ENCODE assay signal across 12 cellular contexts in the genomic region with DNA sequence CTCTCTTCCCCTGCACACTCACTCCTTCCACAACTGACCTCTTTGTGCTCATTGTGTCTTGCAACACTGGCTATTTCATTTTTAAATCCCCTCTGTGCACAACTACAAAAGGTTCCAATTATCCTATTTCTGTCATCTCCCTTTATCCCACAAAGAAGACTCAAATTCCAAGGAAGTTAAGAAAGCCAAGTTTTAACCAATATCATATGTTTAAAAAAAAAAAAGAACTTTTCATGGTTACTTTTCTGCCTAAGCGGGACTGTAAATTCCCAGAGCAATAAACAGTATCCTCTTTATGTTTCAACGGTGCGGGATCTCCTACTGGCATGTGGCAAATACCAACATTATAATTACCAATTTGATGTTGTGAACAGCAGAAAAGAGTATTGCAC.
DNase-seq lines count a peak whose midpoint lies in the region; TF ChIP-seq lines count a peak whose summit lies in the region.
"Had no signal": no experiment of that assay in that cellular context is flagged by ENCODE, and none has a peak within 500 bp of the region (broad histone marks: within the 10 kb centered on the region; RNA-seq: fewer than 3 reads in every experiment).

No MANE protein-coding gene starts in this region.

- H3K4me3 ChIP-seq in AG10803 (ENCODE audit: low read length): peak overlapping the region; percentile 33
- H3K4me3 ChIP-seq in GM08714 (ENCODE audit: low read length): peak overlapping the region; percentile 52; the same call in 1 of the 2 replicates
- H3K4me3 ChIP-seq in astrocyte of the spinal cord (ENCODE audit: low read depth, low read length): no peak overlapping the region

- H3K4me1 Mint-ChIP-seq in neural crest cell: peaks cover 54% of the 10 kb centered on the region

- peak; percentile 93 for DNase-seq in AG10803 (ENCODE audit: low read depth)
- peak; percentile 15 for DNase-seq in astrocyte of the spinal cord (ENCODE audit: low read depth, low spot score)
- DNase-seq in neural crest cell (ENCODE audit: low read depth, low spot score): no peak
- no peak for DNase-seq in NCI-H2171 treated with DMSO at 0.1 percent for 48 hours (lab: John Stamatoyannopoulos, UW)
- no peak for DNase-seq in COLO668 (lab: John Stamatoyannopoulos, UW; ENCODE audit: unreplicated experiment)
- DNase-seq in midbrain (lab: John Stamatoyannopoulos, UW): no peak
- DNase-seq in stimulated activated CD4-positive, alpha-beta T cell treated with anti-CD3 and anti-CD28 coated beads, Interleukin-1b, Interleukin-23, amount 100 ng/mL, for 48 hours: no peak
- DNase-seq: activated gamma-delta T cell; COR-L47; left cardiac atrium; stimulated activated CD4-positive, alpha-beta T cell treated with anti-CD3 and anti-CD28 coated beads, Interleukin-12 subunit alpha, Interleukin-12 subunit beta, amount 100 ng/mL, for 4 hours had no signal

- in situ Hi-C loops in astrocyte of the spinal cord (cut with HindIII; ENCODE audit: low sequenced_read_pairs): no loop called here

- H3K4me3 Mint-ChIP-seq in neural crest cell: peak overlapping the region; percentile 27

- peak overlapping the region; percentile 96 for H3K27ac Mint-ChIP-seq in neural crest cell (ENCODE audit: unreplicated experiment)

- H3K9me3 Mint-ChIP-seq in neural crest cell: peaks cover 5% of the 10 kb centered on the region

- no peak for TF ChIP-seq CTCF in AG10803 (conservative IDR thresholded peaks at IDR 0.05; ENCODE audit: low read length)
- TF ChIP-seq CTCF in astrocyte of the spinal cord (IDR thresholded peaks at IDR 0.05; ENCODE audit: low read depth, low read length): no peak
- no peak for TF ChIP-seq CTCF in neural crest cell (conservative IDR thresholded peaks at IDR 0.05)

- no peaks in the 10 kb centered on the region for H3K27me3 Mint-ChIP-seq in neural crest cell (ENCODE audit: low read depth)

- H3K36me3 Mint-ChIP-seq in neural crest cell (ENCODE audit: low read depth): peaks cover 6% of the 10 kb centered on the region

Comparison
In these comparisons a context has a peak if more than half of its experiments do, and no peak if none do; other contexts are left out.
1. DNase-seq: peak in AG10803 (single experiment) and astrocyte of the spinal cord (single experiment); none in neural crest cell (single experiment), NCI-H2171 treated with DMSO at 0.1 percent for 48 hours (single experiment), COLO668 (single experiment), midbrain (single experiment) and stimulated activated CD4-positive, alpha-beta T cell treated with anti-CD3 and anti-CD28 coated beads, Interleukin-1b, Interleukin-23, amount 100 ng/mL, for 48 hours (single experiment).